Comparison of ENCODE assay signal across 32 cellular contexts in the genomic region with DNA sequence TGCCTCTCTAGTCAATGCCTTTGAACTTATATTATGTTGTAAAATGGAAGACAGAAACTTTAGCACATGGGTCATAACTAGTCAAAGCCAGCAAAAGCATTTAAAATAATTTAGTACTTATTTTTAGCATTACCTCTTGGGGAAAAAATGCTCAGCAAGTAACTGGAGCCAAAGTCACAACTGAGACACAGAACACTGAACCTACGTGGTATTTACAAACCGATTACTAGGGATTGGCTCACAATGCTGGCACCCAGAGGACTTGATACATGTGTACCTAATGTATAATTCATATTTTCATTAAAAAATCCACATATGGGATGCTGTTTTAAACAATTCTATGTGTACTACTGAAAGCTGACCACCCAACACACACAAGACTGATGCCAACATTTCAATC.
"Had no signal": no experiment of that assay in that cellular context is flagged by ENCODE, and none has a peak within 500 bp of the region (broad histone marks: within the 10 kb centered on the region; RNA-seq: fewer than 3 reads in every experiment).

No MANE protein-coding gene starts in this region.

- H3K27ac ChIP-seq: brain microvascular endothelial cell, epithelial cell of prostate had no signal

- ATAC-seq: activated CD4-positive, alpha-beta T cell treated with anti-CD3 and anti-CD28 coated beads for 36 hours; activated CD8-positive, alpha-beta memory T cell treated with anti-CD3 and anti-CD28 coated beads, Interleukin-2, amount 10 ng/mL, durations not matched to agents 7 days and 5 days; activated CD8-positive, alpha-beta T cell treated with anti-CD3 and anti-CD28 coated beads, Interleukin-2, amount 10 ng/mL, durations not matched to agents 7 days and 5 days; effector memory CD8-positive, alpha-beta T cell; esophagus mucosa; T-helper 17 cell had no signal

- H3K4me3 Mint-ChIP-seq: activated CD4-positive, alpha-beta memory T cell treated with anti-CD3 and anti-CD28 coated beads for 36 hours; activated CD4-positive, alpha-beta T cell treated with anti-CD3 and anti-CD28 coated beads for 36 hours; activated CD4-positive, alpha-beta T cell treated with anti-CD3 and anti-CD28 coated beads, Interleukin-2, amount 10 ng/mL, durations not matched to agents 24 days and 14 days; activated CD8-positive, alpha-beta memory T cell treated with anti-CD3 and anti-CD28 coated beads, Interleukin-2, amount 10 ng/mL, durations not matched to agents 7 days and 5 days; activated CD8-positive, alpha-beta T cell treated with anti-CD3 and anti-CD28 coated beads, Interleukin-2, amount 10 ng/mL, durations not matched to agents 7 days and 5 days; activated naive CD4-positive, alpha-beta T cell treated with anti-CD3 and anti-CD28 coated beads for 36 hours; activated naive CD4-positive, alpha-beta T cell treated with anti-CD3 and anti-CD28 coated beads, Interleukin-2, amount 50 U/mL, for 24 hours; activated naive CD8-positive, alpha-beta T cell treated with anti-CD3 and anti-CD28 coated beads for 36 hours; activated T-helper 1 cell treated with anti-CD3 and anti-CD28 coated beads, Interleukin-12 subunit alpha, Interleukin-12 subunit beta, Interleukin-2, Interleukin-4 antibody, amounts not matched to agents 30 ng/mL and 10 ng/mL and 1 ng/mL, durations not matched to agents 14 hours and 24 hours and 36 hours; central memory CD8-positive, alpha-beta T cell; effector memory CD8-positive, alpha-beta T cell; T-helper 17 cell; T-helper 2 cell treated with Interferon-gamma antibody and Interleukin-4, amounts not matched to agents 5 μg/mL and 100 μg/mL, for 36 hours had no signal

- H3K9me3 Mint-ChIP-seq: activated CD4-positive, alpha-beta memory T cell treated with anti-CD3 and anti-CD28 coated beads for 36 hours; activated CD4-positive, alpha-beta T cell treated with anti-CD3 and anti-CD28 coated beads, Interleukin-2, amount 10 ng/mL, durations not matched to agents 24 days and 14 days; activated naive CD4-positive, alpha-beta T cell treated with anti-CD3 and anti-CD28 coated beads for 36 hours; activated naive CD4-positive, alpha-beta T cell treated with anti-CD3 and anti-CD28 coated beads, Interleukin-2, amount 50 U/mL, for 24 hours; activated naive CD8-positive, alpha-beta T cell treated with anti-CD3 and anti-CD28 coated beads for 36 hours; activated T-helper 1 cell treated with anti-CD3 and anti-CD28 coated beads, Interleukin-12 subunit alpha, Interleukin-12 subunit beta, Interleukin-2, Interleukin-4 antibody, amounts not matched to agents 30 ng/mL and 10 ng/mL and 1 ng/mL, durations not matched to agents 14 hours and 24 hours and 36 hours; activated T-helper 2 cell treated with anti-CD3 and anti-CD28 coated beads, Interferon-gamma antibody, Interleukin-2, Interleukin-4, amounts not matched to agents 10 μg/mL and 5 μg/mL and 100 μg/mL, durations not matched to agents 14 hours and 24 hours and 36 hours; central memory CD8-positive, alpha-beta T cell; effector memory CD8-positive, alpha-beta T cell; T-helper 2 cell treated with Interferon-gamma antibody and Interleukin-4, amounts not matched to agents 5 μg/mL and 100 μg/mL, for 36 hours had no signal

- H3K27ac Mint-ChIP-seq: activated CD4-positive, alpha-beta memory T cell treated with anti-CD3 and anti-CD28 coated beads for 36 hours; activated CD4-positive, alpha-beta T cell treated with anti-CD3 and anti-CD28 coated beads for 36 hours; activated CD4-positive, alpha-beta T cell treated with anti-CD3 and anti-CD28 coated beads, Interleukin-2, amount 10 ng/mL, durations not matched to agents 24 days and 14 days; activated CD8-positive, alpha-beta memory T cell treated with anti-CD3 and anti-CD28 coated beads, Interleukin-2, amount 10 ng/mL, durations not matched to agents 7 days and 5 days; activated CD8-positive, alpha-beta T cell treated with anti-CD3 and anti-CD28 coated beads, Interleukin-2, amount 10 ng/mL, durations not matched to agents 7 days and 5 days; activated naive CD4-positive, alpha-beta T cell treated with anti-CD3 and anti-CD28 coated beads for 36 hours; activated naive CD4-positive, alpha-beta T cell treated with anti-CD3 and anti-CD28 coated beads, Interleukin-2, amount 50 U/mL, for 24 hours; activated naive CD8-positive, alpha-beta T cell treated with anti-CD3 and anti-CD28 coated beads for 36 hours; activated T-helper 1 cell treated with anti-CD3 and anti-CD28 coated beads, Interleukin-12 subunit alpha, Interleukin-12 subunit beta, Interleukin-2, Interleukin-4 antibody, amounts not matched to agents 30 ng/mL and 10 ng/mL and 1 ng/mL, durations not matched to agents 14 hours and 24 hours and 36 hours; activated T-helper 2 cell treated with anti-CD3 and anti-CD28 coated beads, Interferon-gamma antibody, Interleukin-2, Interleukin-4, amounts not matched to agents 10 μg/mL and 5 μg/mL and 100 μg/mL, durations not matched to agents 14 hours and 24 hours and 36 hours; effector memory CD8-positive, alpha-beta T cell; T-helper 17 cell; T-helper 2 cell treated with Interferon-gamma antibody and Interleukin-4, amounts not matched to agents 5 μg/mL and 100 μg/mL, for 36 hours had no signal

- H3K27me3 Mint-ChIP-seq: activated CD4-positive, alpha-beta memory T cell treated with anti-CD3 and anti-CD28 coated beads for 36 hours; activated CD4-positive, alpha-beta T cell treated with anti-CD3 and anti-CD28 coated beads for 36 hours; activated CD4-positive, alpha-beta T cell treated with anti-CD3 and anti-CD28 coated beads, Interleukin-2, amount 10 ng/mL, durations not matched to agents 24 days and 14 days; activated CD8-positive, alpha-beta memory T cell treated with anti-CD3 and anti-CD28 coated beads, Interleukin-2, amount 10 ng/mL, durations not matched to agents 7 days and 5 days; activated naive CD4-positive, alpha-beta T cell treated with anti-CD3 and anti-CD28 coated beads, Interleukin-2, amount 50 U/mL, for 24 hours; activated naive CD8-positive, alpha-beta T cell treated with anti-CD3 and anti-CD28 coated beads for 36 hours; central memory CD8-positive, alpha-beta T cell; effector memory CD8-positive, alpha-beta T cell; T-helper 17 cell had no signal

- DNase-seq: activated CD4-positive, alpha-beta memory T cell treated with anti-CD3 and anti-CD28 coated beads for 36 hours; activated CD4-positive, alpha-beta T cell treated with anti-CD3 and anti-CD28 coated beads for 36 hours; activated CD4-positive, alpha-beta T cell treated with anti-CD3 and anti-CD28 coated beads, Interleukin-2, amount 10 ng/mL, durations not matched to agents 24 days and 14 days; activated CD4-positive, CD25-positive, alpha-beta regulatory T cell; activated CD4-positive, CD25-positive, alpha-beta regulatory T cell treated with anti-CD3 and anti-CD28 coated beads, Interleukin-2, amount 50 U/mL, for 72 hours; activated CD8-positive, alpha-beta memory T cell treated with anti-CD3 and anti-CD28 coated beads, Interleukin-2, amount 10 ng/mL, durations not matched to agents 7 days and 5 days; activated CD8-positive, alpha-beta memory T cell treated with anti-CD3 and anti-CD28 coated beads, Interleukin-2, amount 50 U/mL, for 4 hours; activated CD8-positive, alpha-beta T cell treated with anti-CD3 and anti-CD28 coated beads, Interleukin-2, amount 10 ng/mL, durations not matched to agents 7 days and 5 days; activated effector memory CD4-positive, alpha-beta T cell treated with anti-CD3 and anti-CD28 coated beads, Interleukin-2, amount 50 U/mL, for 16 hours; activated naive CD4-positive, alpha-beta T cell treated with anti-CD3 and anti-CD28 coated beads for 36 hours; activated naive CD8-positive, alpha-beta T cell treated with anti-CD3 and anti-CD28 coated beads for 36 hours; activated T-cell treated with anti-CD3 and anti-CD28 coated beads, Interleukin-2, amount 50 U/mL, for 1 hour; activated T-cell treated with anti-CD3 and anti-CD28 coated beads, Interleukin-2, amount 50 U/mL, for 48 hours; brain microvascular endothelial cell; cortex of kidney; dermis blood vessel endothelial cell; effector CD4-positive, alpha-beta T cell; effector memory CD8-positive, alpha-beta T cell; foreskin fibroblast; T-helper 1 cell; T-helper 17 cell; T1000 had no signal

- FAIRE-seq: bronchial epithelial cell, colon, frontal cortex had no signal

- H3K36me3 ChIP-seq: brain microvascular endothelial cell had no signal

- H3K4me1 Mint-ChIP-seq: activated CD4-positive, alpha-beta T cell treated with anti-CD3 and anti-CD28 coated beads for 36 hours; activated CD4-positive, alpha-beta T cell treated with anti-CD3 and anti-CD28 coated beads, Interleukin-2, amount 10 ng/mL, durations not matched to agents 24 days and 14 days; activated CD8-positive, alpha-beta memory T cell treated with anti-CD3 and anti-CD28 coated beads, Interleukin-2, amount 10 ng/mL, durations not matched to agents 7 days and 5 days; activated naive CD4-positive, alpha-beta T cell treated with anti-CD3 and anti-CD28 coated beads, Interleukin-2, amount 50 U/mL, for 24 hours; activated naive CD8-positive, alpha-beta T cell treated with anti-CD3 and anti-CD28 coated beads for 36 hours; central memory CD8-positive, alpha-beta T cell; T-helper 17 cell had no signal

- H3K27me3 ChIP-seq: brain microvascular endothelial cell had no signal
